Comparison of ENCODE assay signal across 27 cellular contexts in the genomic region with DNA sequence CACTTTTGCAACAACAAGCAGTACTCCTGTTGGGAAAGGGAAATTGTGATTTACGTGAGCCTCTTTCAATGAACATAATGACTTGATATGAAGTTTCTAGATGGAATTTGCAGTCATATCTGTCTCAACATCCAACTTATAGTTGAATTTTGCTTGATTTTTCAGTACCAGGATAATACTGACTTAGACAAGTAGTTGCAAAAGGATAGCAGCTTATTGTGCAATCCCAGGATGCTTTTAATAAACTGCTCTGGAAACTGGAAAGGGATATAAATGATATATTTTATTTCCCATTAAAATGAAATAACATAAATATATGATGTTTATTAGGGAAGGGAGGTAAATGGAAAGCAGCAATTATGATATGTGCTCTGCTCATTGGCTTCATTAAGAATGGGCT.
"Had no signal": no experiment of that assay in that cellular context is flagged by ENCODE, and none has a peak within 500 bp of the region (broad histone marks: within the 10 kb centered on the region; RNA-seq: fewer than 3 reads in every experiment).

No MANE protein-coding gene starts in this region.

- H3K36me3 ChIP-seq: left ventricle myocardium inferior, neural progenitor cell, sigmoid colon, spleen, uterus had no signal

- H3K79me2 ChIP-seq: hepatocyte had no signal

- H2AFZ ChIP-seq: hepatocyte, neural progenitor cell had no signal

- H3K9me3 ChIP-seq: body of pancreas, sigmoid colon, uterus had no signal

- H3K27me3 ChIP-seq: body of pancreas, foreskin keratinocyte, hepatocyte, neural progenitor cell, sigmoid colon, spleen, testis, uterus had no signal

- H3K4me1 ChIP-seq: body of pancreas, foreskin keratinocyte, left ventricle myocardium inferior, neural progenitor cell, sigmoid colon, spleen, testis, uterus had no signal

- ATAC-seq: activated CD4-positive, alpha-beta T cell treated with anti-CD3 and anti-CD28 coated beads for 36 hours; body of pancreas; foreskin keratinocyte; naive thymus-derived CD8-positive, alpha-beta T cell had no signal

- H3K4me2 ChIP-seq: hepatocyte, neural progenitor cell had no signal

- H3K9ac ChIP-seq: neural progenitor cell had no signal

- DNase-seq: activated B cell treated with CpG ODN at 0.5 μM for 24 hours; activated CD4-positive, alpha-beta T cell treated with anti-CD3 and anti-CD28 coated beads for 36 hours; activated CD4-positive, alpha-beta T cell treated with anti-CD3 and anti-CD28 coated beads, Interleukin-2, amount 50 U/mL, for 4 hours; activated CD8-positive, alpha-beta memory T cell treated with anti-CD3 and anti-CD28 coated beads for 24 hours; activated CD8-positive, alpha-beta memory T cell treated with anti-CD3 and anti-CD28 coated beads, Interleukin-2, amount 50 U/mL, for 4 hours; activated naive CD4-positive, alpha-beta T cell; activated naive CD8-positive, alpha-beta T cell treated with anti-CD3 and anti-CD28 coated beads for 36 hours; activated T-cell treated with anti-CD3 and anti-CD28 coated beads, Interleukin-2, amount 50 U/mL, for 24 hours; body of pancreas; effector CD4-positive, alpha-beta T cell; erythroblast; foreskin keratinocyte; glutamatergic neuron; immature natural killer cell; left ventricle myocardium inferior; mammary epithelial cell; naive thymus-derived CD8-positive, alpha-beta T cell; posterior cingulate gyrus; sigmoid colon; spleen; stimulated activated CD4-positive, alpha-beta T cell treated with anti-CD3 and anti-CD28 coated beads, Interleukin-4, amount 100 ng/mL, for 1 hour; stimulated activated naive CD4-positive, alpha-beta T cell; T1000; testis; uterus had no signal

- H3K4me3 ChIP-seq: body of pancreas, hepatocyte, left ventricle myocardium inferior, neural progenitor cell, sigmoid colon, spleen, testis, uterus had no signal

- H3K27ac ChIP-seq: body of pancreas, foreskin keratinocyte, hepatocyte, left ventricle myocardium inferior, neural progenitor cell, sigmoid colon, spleen, testis, uterus had no signal
